In the genomic region with DNA sequence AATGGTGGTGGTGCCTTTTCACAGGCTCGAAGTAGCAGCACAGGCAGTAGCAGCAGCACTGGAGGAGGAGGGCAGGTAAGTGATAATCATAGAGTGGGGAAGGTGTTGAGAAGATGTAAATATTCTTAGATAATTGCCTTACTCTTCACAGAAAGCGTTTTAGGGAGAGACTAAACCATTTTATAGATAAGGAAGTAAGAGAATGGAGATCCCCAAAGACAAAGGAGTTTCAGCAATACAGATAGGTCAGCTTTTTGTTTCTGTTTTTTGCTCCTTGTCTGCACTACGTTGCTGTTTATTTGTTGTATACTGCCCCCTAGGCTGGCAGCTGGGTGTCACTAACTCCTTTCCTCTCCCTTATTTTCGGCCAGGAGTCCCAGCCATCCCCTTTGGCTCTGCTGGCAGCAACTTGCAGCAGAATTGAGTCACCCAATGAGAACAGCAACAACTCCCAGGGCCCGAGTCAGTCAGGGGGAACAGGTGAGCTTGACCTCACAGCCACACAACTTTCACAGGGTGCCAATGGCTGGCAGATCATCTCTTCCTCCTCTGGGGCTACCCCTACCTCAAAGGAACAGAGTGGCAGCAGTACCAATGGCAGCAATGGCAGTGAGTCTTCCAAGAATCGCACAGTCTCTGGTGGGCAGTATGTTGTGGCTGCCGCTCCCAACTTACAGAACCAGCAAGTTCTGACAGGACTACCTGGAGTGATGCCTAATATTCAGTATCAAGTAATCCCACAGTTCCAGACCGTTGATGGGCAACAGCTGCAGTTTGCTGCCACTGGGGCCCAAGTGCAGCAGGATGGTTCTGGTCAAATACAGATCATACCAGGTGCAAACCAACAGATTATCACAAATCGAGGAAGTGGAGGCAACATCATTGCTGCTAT, we compare ENCODE assay signal across 1 cellular context.
TF ChIP-seq lines count a peak whose summit lies in the region.

No MANE protein-coding gene starts in this region.

TF ChIP-seq in HepG2, 621 proteins besides CTCF, POLR2A, EP300 and RAD21:
- TF ChIP-seq ZKSCAN5 (CRISPR knock-in tag; IDR thresholded peaks at IDR 0.05) (no peak), SMC3 (IDR thresholded peaks at IDR 0.05; ENCODE audit: low read length) (peak; percentile 70), PLRG1 (conservative IDR thresholded peaks at IDR 0.05) (no peak), STAG1 (CRISPR knock-in tag; IDR thresholded peaks at IDR 0.05) (peak; percentile 67), TBX2 (CRISPR knock-in tag; IDR thresholded peaks at IDR 0.05; ENCODE audit: borderline replicate concordance) (no peak), ZNF605 (CRISPR knock-in tag; IDR thresholded peaks at IDR 0.05) (no peak), MIER3 (CRISPR knock-in tag; IDR thresholded peaks at IDR 0.05; ENCODE audit: borderline replicate concordance) (no peak), MAFG (CRISPR knock-in tag; IDR thresholded peaks at IDR 0.05) (no peak), SIX4 (CRISPR knock-in tag; IDR thresholded peaks at IDR 0.05) (no peak), PCBP1 (IDR thresholded peaks at IDR 0.05; ENCODE audit: borderline replicate concordance, low read depth, low read length) (no peak), MBD4 (IDR thresholded peaks at IDR 0.05; ENCODE audit: borderline replicate concordance, low read length) (no peak), NFE2L2 (IDR thresholded peaks at IDR 0.05; ENCODE audit: low read length) (no peak), RFXANK (CRISPR knock-in tag; IDR thresholded peaks at IDR 0.05) (no peak)
- TF ChIP-seq, protein P1, sequence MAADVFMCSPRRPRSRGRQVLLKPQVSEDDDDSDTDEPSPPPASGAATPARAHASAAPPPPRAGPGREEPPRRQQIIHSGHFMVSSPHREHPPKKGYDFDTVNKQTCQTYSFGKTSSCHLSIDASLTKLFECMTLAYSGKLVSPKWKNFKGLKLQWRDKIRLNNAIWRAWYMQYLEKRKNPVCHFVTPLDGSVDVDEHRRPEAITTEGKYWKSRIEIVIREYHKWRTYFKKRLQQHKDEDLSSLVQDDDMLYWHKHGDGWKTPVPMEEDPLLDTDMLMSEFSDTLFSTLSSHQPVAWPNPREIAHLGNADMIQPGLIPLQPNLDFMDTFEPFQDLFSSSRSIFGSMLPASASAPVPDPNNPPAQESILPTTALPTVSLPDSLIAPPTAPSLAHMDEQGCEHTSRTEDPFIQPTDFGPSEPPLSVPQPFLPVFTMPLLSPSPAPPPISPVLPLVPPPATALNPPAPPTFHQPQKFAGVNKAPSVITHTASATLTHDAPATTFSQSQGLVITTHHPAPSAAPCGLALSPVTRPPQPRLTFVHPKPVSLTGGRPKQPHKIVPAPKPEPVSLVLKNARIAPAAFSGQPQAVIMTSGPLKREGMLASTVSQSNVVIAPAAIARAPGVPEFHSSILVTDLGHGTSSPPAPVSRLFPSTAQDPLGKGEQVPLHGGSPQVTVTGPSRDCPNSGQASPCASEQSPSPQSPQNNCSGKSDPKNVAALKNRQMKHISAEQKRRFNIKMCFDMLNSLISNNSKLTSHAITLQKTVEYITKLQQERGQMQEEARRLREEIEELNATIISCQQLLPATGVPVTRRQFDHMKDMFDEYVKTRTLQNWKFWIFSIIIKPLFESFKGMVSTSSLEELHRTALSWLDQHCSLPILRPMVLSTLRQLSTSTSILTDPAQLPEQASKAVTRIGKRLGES (CRISPR knock-in tag; IDR thresholded peaks at IDR 0.05; ENCODE audit: borderline replicate concordance): no peak
